ENCODE assay signal across 1 cellular context in the genomic region with DNA sequence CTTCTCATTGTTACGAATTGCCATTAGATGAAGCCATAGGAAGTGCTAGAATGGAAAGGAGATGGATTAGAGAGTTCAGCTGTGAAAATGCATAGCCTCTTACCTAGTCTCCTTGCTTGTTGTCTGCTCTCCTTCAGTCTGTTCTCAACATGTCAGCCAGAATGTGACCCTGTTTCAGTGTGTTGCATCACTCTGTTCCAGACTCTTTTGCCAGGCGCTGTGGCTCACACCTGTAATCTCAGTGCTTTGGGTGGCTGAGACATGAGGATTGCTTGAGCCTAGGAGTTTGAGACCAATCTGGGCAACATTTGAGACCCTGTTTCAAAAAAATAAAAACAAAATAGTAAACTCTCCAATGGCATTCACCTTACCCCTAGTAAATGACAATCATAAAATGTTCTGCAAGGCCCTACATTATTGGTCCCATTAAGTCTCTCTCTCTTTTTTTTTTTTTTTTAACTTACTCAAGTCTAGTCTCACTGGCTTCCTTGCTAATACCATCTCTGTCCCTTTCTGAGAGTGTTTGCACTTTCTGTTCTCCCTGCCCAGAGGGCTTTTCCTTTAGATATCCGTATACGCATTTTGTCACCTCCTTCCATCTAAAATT.
TF ChIP-seq lines count a peak whose summit lies in the region.

No MANE protein-coding gene starts in this region.

TF ChIP-seq in K562, 482 proteins besides CTCF, POLR2A, EP300 and RAD21 (continued from another document):
- TF ChIP-seq DIDO1 (tag; IDR thresholded peaks at IDR 0.05; ENCODE audit: low read depth) (no peak), ZNF561 (CRISPR knock-in tag; conservative IDR thresholded peaks at IDR 0.05) (no peak), SETDB1 (IDR thresholded peaks at IDR 0.05; ENCODE audit: low read length) (no peak), ZNF165 (CRISPR knock-in tag; IDR thresholded peaks at IDR 0.05; ENCODE audit: borderline replicate concordance) (no peak), NFE2L1 (tag; IDR thresholded peaks at IDR 0.05; ENCODE audit: borderline replicate concordance, low read depth) (no peak), NFATC3 (IDR thresholded peaks at IDR 0.05) (no peak), KHSRP (IDR thresholded peaks at IDR 0.05) (no peak), ZNF232 (CRISPR knock-in tag; IDR thresholded peaks at IDR 0.05) (no peak), ZNF699 (CRISPR knock-in tag; IDR thresholded peaks at IDR 0.05; ENCODE audit: insufficient replicate concordance) (no peak), ZC3H4 (CRISPR knock-in tag; IDR thresholded peaks at IDR 0.05; ENCODE audit: borderline replicate concordance) (no peak), GABPB2 (CRISPR knock-in tag; conservative IDR thresholded peaks at IDR 0.05) (no peak), XRCC4 (IDR thresholded peaks at IDR 0.05; ENCODE audit: extremely low read depth, insufficient read depth, insufficient read length) (no peak), CBX5 (IDR thresholded peaks at IDR 0.05; ENCODE audit: borderline replicate concordance, low read depth) (no peak), ZFX (CRISPR knock-in tag; IDR thresholded peaks at IDR 0.05) (no peak), SMAD4 (CRISPR knock-in tag; conservative IDR thresholded peaks at IDR 0.05) (peak; percentile 93), ZNF140 (CRISPR knock-in tag; IDR thresholded peaks at IDR 0.05) (no peak), ILF3 (IDR thresholded peaks at IDR 0.05; ENCODE audit: borderline replicate concordance) (no peak), MAFK (IDR thresholded peaks at IDR 0.05; ENCODE audit: low read length) (no peak), ZNF444 (CRISPR knock-in tag; IDR thresholded peaks at IDR 0.05) (no peak), POLR3A (IDR thresholded peaks at IDR 0.05; ENCODE audit: borderline replicate concordance, extremely low read depth, insufficient read depth, insufficient read length) (no peak), THRAP3 (IDR thresholded peaks at IDR 0.05; ENCODE audit: borderline replicate concordance) (no peak), ELF2 (CRISPR knock-in tag; IDR thresholded peaks at IDR 0.05) (peak; percentile 49; the same call in 1 of the 2 replicates), E2F3 (CRISPR knock-in tag; IDR thresholded peaks at IDR 0.05) (no peak), ZNF239 (CRISPR knock-in tag; IDR thresholded peaks at IDR 0.05) (no peak), XRCC3 (IDR thresholded peaks at IDR 0.05) (no peak), HMGN3 (IDR thresholded peaks at IDR 0.05; ENCODE audit: borderline replicate concordance, extremely low read depth, insufficient read length, low read depth, low read length) (no peak), SMC3 (conservative IDR thresholded peaks at IDR 0.05; ENCODE audit: insufficient read depth, low read depth, low read length) (no peak), COPS2 (conservative IDR thresholded peaks at IDR 0.05) (no peak), ZNF586 (CRISPR knock-in tag; conservative IDR thresholded peaks at IDR 0.05) (no peak), TCF7L2 (IDR thresholded peaks at IDR 0.05; ENCODE audit: low read depth, low read length) (no peak), ZFPM2 (CRISPR knock-in tag; IDR thresholded peaks at IDR 0.05) (no peak), EP400 (IDR thresholded peaks at IDR 0.05) (peak; percentile 74), OTX1 (CRISPR knock-in tag; IDR thresholded peaks at IDR 0.05) (no peak), GABPB1 (CRISPR knock-in tag; IDR thresholded peaks at IDR 0.05) (no peak), MEF2A (IDR thresholded peaks at IDR 0.05; ENCODE audit: control insufficient read depth, low read depth, low read length) (no peak), HSF4 (CRISPR knock-in tag; IDR thresholded peaks at IDR 0.05; ENCODE audit: borderline replicate concordance) (peak; percentile 85; the same call in 1 of the 2 replicates), ZNF79 (CRISPR knock-in tag; IDR thresholded peaks at IDR 0.05; ENCODE audit: low read depth) (no peak), SAFB2 (IDR thresholded peaks at IDR 0.05; ENCODE audit: borderline replicate concordance, low read depth, low read length, severe bottlenecking) (no peak), ZFP30 (CRISPR knock-in tag; IDR thresholded peaks at IDR 0.05; ENCODE audit: borderline replicate concordance) (no peak), JUN (IDR thresholded peaks at IDR 0.05; ENCODE audit: borderline replicate concordance, low read depth, low read length) (peak; percentile 72; the same call in 1 of the 2 replicates), JUN (CRISPR knock-in tag; IDR thresholded peaks at IDR 0.05; ENCODE audit: borderline replicate concordance) (no peak), ZFP36 (IDR thresholded peaks at IDR 0.05; ENCODE audit: low read depth, low read length, partially characterized antibody) (no peak), ZNF696 (CRISPR knock-in tag; conservative IDR thresholded peaks at IDR 0.05) (no peak)
- TF ChIP-seq, protein P1, sequence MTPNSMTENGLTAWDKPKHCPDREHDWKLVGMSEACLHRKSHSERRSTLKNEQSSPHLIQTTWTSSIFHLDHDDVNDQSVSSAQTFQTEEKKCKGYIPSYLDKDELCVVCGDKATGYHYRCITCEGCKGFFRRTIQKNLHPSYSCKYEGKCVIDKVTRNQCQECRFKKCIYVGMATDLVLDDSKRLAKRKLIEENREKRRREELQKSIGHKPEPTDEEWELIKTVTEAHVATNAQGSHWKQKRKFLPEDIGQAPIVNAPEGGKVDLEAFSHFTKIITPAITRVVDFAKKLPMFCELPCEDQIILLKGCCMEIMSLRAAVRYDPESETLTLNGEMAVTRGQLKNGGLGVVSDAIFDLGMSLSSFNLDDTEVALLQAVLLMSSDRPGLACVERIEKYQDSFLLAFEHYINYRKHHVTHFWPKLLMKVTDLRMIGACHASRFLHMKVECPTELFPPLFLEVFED (CRISPR knock-in tag; conservative IDR thresholded peaks at IDR 0.05), result no peak
- TF ChIP-seq, protein P2, sequence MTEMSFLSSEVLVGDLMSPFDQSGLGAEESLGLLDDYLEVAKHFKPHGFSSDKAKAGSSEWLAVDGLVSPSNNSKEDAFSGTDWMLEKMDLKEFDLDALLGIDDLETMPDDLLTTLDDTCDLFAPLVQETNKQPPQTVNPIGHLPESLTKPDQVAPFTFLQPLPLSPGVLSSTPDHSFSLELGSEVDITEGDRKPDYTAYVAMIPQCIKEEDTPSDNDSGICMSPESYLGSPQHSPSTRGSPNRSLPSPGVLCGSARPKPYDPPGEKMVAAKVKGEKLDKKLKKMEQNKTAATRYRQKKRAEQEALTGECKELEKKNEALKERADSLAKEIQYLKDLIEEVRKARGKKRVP (CRISPR knock-in tag; IDR thresholded peaks at IDR 0.05), result peak; percentile 97
- TF ChIP-seq, protein P3, sequence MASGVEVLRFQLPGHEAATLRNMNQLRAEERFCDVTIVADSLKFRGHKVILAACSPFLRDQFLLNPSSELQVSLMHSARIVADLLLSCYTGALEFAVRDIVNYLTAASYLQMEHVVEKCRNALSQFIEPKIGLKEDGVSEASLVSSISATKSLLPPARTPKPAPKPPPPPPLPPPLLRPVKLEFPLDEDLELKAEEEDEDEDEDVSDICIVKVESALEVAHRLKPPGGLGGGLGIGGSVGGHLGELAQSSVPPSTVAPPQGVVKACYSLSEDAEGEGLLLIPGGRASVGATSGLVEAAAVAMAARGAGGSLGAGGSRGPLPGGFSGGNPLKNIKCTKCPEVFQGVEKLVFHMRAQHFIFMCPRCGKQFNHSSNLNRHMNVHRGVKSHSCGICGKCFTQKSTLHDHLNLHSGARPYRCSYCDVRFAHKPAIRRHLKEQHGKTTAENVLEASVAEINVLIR (CRISPR knock-in tag; IDR thresholded peaks at IDR 0.05), result no peak
- TF ChIP-seq, protein P4, sequence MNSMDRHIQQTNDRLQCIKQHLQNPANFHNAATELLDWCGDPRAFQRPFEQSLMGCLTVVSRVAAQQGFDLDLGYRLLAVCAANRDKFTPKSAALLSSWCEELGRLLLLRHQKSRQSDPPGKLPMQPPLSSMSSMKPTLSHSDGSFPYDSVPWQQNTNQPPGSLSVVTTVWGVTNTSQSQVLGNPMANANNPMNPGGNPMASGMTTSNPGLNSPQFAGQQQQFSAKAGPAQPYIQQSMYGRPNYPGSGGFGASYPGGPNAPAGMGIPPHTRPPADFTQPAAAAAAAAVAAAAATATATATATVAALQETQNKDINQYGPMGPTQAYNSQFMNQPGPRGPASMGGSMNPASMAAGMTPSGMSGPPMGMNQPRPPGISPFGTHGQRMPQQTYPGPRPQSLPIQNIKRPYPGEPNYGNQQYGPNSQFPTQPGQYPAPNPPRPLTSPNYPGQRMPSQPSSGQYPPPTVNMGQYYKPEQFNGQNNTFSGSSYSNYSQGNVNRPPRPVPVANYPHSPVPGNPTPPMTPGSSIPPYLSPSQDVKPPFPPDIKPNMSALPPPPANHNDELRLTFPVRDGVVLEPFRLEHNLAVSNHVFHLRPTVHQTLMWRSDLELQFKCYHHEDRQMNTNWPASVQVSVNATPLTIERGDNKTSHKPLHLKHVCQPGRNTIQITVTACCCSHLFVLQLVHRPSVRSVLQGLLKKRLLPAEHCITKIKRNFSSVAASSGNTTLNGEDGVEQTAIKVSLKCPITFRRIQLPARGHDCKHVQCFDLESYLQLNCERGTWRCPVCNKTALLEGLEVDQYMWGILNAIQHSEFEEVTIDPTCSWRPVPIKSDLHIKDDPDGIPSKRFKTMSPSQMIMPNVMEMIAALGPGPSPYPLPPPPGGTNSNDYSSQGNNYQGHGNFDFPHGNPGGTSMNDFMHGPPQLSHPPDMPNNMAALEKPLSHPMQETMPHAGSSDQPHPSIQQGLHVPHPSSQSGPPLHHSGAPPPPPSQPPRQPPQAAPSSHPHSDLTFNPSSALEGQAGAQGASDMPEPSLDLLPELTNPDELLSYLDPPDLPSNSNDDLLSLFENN (IDR thresholded peaks at IDR 0.05; ENCODE audit: low read depth in 2 of 2, low read length in 2 of 2), result no peak
- TF ChIP-seq, protein P5, sequence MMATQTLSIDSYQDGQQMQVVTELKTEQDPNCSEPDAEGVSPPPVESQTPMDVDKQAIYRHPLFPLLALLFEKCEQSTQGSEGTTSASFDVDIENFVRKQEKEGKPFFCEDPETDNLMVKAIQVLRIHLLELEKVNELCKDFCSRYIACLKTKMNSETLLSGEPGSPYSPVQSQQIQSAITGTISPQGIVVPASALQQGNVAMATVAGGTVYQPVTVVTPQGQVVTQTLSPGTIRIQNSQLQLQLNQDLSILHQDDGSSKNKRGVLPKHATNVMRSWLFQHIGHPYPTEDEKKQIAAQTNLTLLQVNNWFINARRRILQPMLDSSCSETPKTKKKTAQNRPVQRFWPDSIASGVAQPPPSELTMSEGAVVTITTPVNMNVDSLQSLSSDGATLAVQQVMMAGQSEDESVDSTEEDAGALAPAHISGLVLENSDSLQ (IDR thresholded peaks at IDR 0.05), result peak; percentile 65
